ENCODE assay signal across 8 cellular contexts in genomic region chr9:97923529-97924108, GRCh38. TPM values are rescaled to one million over a fixed set of nuclear protein-coding genes. Genes with fewer than 3 reads are reported as not detected.
DNase-seq lines count a peak whose midpoint lies in the region; ATAC-seq and TF ChIP-seq lines count a peak whose summit lies in the region.

No MANE protein-coding gene starts in this region.

- no peaks in the 10 kb centered on the region for H3K36me3 ChIP-seq in SU-DHL-6 (ENCODE audit: low read length)
- no peaks in the 10 kb centered on the region for H3K36me3 ChIP-seq in adipocyte (ENCODE audit: control insufficient read depth, insufficient read depth, low read length, severe bottlenecking)
- no peaks in the 10 kb centered on the region for H3K36me3 ChIP-seq in left ventricle myocardium inferior

- H2AFZ ChIP-seq in SU-DHL-6 (ENCODE audit: low read depth, low read length, severe bottlenecking), result peak overlapping the region; percentile 78

- H3K9ac ChIP-seq in SU-DHL-6 (ENCODE audit: low read length) (peak overlapping the region; percentile 71), adipocyte (ENCODE audit: low read length) (peak overlapping the region; percentile 50)

- peaks cover 23% of the 10 kb centered on the region for H3F3A ChIP-seq in SU-DHL-6 (ENCODE audit: insufficient read depth)

- H3K9me2 ChIP-seq in SU-DHL-6 (replicated peaks; ENCODE audit: insufficient read depth, low read length), result no peaks in the 10 kb centered on the region

- intact Hi-C loops in left ventricle myocardium inferior (cut with micrococcal nuclease), result loop anchor here (2.0 to 5.0 kb wide), 2 partner anchors 109 to 339 kb away; no protein-coding TSS in a partner anchor

- peak; percentile 76 for DNase-seq in COLO829 (ENCODE audit: low spot score)
- DNase-seq in H4 (ENCODE audit: low spot score), result peak; percentile 67
- peak; percentile 65 for DNase-seq in NCI-H128 (lab: John Stamatoyannopoulos, UW; ENCODE audit: unreplicated experiment)
- peak; percentile 93 for DNase-seq in adipocyte (ENCODE audit: low read depth)
- DNase-seq in left ventricle myocardium inferior, result peak; percentile 73
- peak; percentile 89 for DNase-seq in retina

- H3K4me3 ChIP-seq in SU-DHL-6 (ENCODE audit: insufficient read depth, low read length, poor library complexity, severe bottlenecking) (peak overlapping the region; percentile 69), adipocyte (ENCODE audit: low read length) (peak overlapping the region; percentile 95), left ventricle myocardium inferior (peak overlapping the region; percentile 75)

- ATAC-seq in HG03139 (IDR thresholded peaks at IDR 0.05; ENCODE audit: unreplicated experiment), result no peak

- H3K4me1 ChIP-seq in adipocyte (ENCODE audit: control insufficient read depth, insufficient read depth, low read length), result peaks cover 10% of the 10 kb centered on the region
- peaks cover 38% of the 10 kb centered on the region for H3K4me1 ChIP-seq in left ventricle myocardium inferior

- H3K27ac ChIP-seq in SU-DHL-6 (ENCODE audit: low read depth, low read length) (peak overlapping the region; percentile 85), left ventricle myocardium inferior (replicated peaks) (peak overlapping the region; percentile 99)

- peaks cover 23% of the 10 kb centered on the region for H3K79me2 ChIP-seq in SU-DHL-6 (ENCODE audit: insufficient read depth, low read length)

- no peaks in the 10 kb centered on the region for H4K20me1 ChIP-seq in SU-DHL-6 (ENCODE audit: low read depth, low read length)

- peak overlapping the region; percentile 97 for H3K4me2 ChIP-seq in SU-DHL-6 (ENCODE audit: low read depth, low read length, poor library complexity, severe bottlenecking)

- TF ChIP-seq CTCF in SU-DHL-6 (IDR thresholded peaks at IDR 0.05; ENCODE audit: insufficient read depth, low read length, poor library complexity, severe bottlenecking) (peak; percentile 90), left ventricle myocardium inferior (IDR thresholded peaks at IDR 0.05; ENCODE audit: borderline replicate concordance) (peak; percentile 86)

- H3K27me3 ChIP-seq in SU-DHL-6 (ENCODE audit: low read length) (no peaks in the 10 kb centered on the region), adipocyte (replicated peaks; ENCODE audit: control insufficient read depth, insufficient read depth, low read length) (peaks cover 21% of the 10 kb centered on the region), left ventricle myocardium inferior (ENCODE audit: low read depth) (peaks cover 28% of the 10 kb centered on the region)

- H3K9me3 ChIP-seq in SU-DHL-6 (ENCODE audit: insufficient read depth, low read length) (no peaks in the 10 kb centered on the region), adipocyte (ENCODE audit: control insufficient read depth, low read length) (no peaks in the 10 kb centered on the region), left ventricle myocardium inferior (replicated peaks) (no peaks in the 10 kb centered on the region)

RNA-seq across cellular contexts. Expression of gene TRMO, which starts 1.3 kb away (rescaled TPM):
- total RNA-seq in H4 (2014; rRNA removed; shearing (Covaris generic)), result 16.6 and 19.1 TPM in 2 replicates
- 8.2 TPM for total RNA-seq in left ventricle myocardium inferior

RNA-seq across cellular contexts. Expression of gene HEMGN, which starts 14.4 kb away (rescaled TPM):
- total RNA-seq in H4 (2014; rRNA removed; shearing (Covaris generic)), result not detected in 2 replicates
- 0.14 TPM for total RNA-seq in left ventricle myocardium inferior

RNA-seq across cellular contexts. Expression of gene ANP32B, which starts 59.5 kb away (rescaled TPM):
- 12.2 and 16.3 TPM in 2 replicates for total RNA-seq in H4 (2014; rRNA removed; shearing (Covaris generic))
- 49.9 TPM for total RNA-seq in left ventricle myocardium inferior
